8 cellular contexts compared by ENCODE assay signal in the genomic region with DNA sequence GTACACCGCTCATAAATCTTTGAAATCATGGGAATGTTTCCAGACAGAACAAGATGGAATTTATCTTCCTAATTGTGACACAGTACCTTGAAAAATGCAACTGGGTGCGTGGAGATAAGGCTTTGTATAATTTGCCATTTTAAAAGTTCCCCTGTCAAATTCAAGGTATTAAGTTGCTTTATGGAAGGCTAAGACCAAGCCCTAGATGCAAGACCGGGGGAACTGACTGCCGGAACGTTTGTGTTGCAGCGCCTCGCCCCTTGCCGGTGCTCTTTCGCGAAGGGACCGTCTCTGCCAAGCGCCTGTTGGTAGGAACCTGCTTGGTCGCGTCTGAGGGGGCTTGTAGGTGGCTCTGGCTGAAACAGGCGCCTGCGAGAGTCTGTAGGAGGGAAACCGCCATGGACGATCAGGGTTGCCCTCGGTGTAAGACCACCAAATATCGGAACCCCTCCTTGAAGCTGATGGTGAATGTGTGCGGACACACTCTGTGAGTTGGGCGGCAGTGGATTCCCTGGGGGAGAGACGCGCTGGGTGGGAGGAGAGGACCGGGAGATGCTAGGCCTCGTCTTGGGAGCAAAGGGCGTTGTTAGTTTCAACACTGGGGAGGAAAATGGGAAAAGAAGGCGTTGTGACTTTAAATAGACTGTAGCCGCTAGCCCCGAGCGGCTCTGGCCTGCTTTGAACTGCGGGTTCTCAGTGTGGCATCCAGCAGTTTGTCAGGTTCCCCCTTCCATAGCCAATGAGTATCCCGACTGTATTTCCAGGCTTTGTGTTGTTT. TPM values are rescaled to one million over a fixed set of nuclear protein-coding genes. Genes with fewer than 3 reads are reported as not detected.
DNase-seq lines count a peak whose midpoint lies in the region; ATAC-seq and TF ChIP-seq lines count a peak whose summit lies in the region.

A gene (plus strand): TSS at position 297 of the 778 bp plus-strand sequence. CDS start 102 bp downstream, at position 399.

- H3K27ac ChIP-seq in duodenal mucosa (ENCODE audit: low read depth, low read length) (no peak within 1 kb of the TSS), lower lobe of right lung (peak within 1 kb of the TSS; percentile 71)

- peaks cover 1% of the 10 kb centered on the region; the same call in 1 of the 2 replicates for H3K27me3 ChIP-seq in BJ (ENCODE audit: control insufficient read depth, insufficient read depth, low read length)
- H3K27me3 ChIP-seq in duodenal mucosa (ENCODE audit: control insufficient read depth in 1 of 2, insufficient read depth in 2 of 2, low read length in 2 of 2) = peaks cover 0 to 14% of the 10 kb centered on the region in 2 donors
- H3K27me3 ChIP-seq in lower lobe of right lung (ENCODE audit: low read depth) = no peaks in the 10 kb centered on the region

- no peaks in the 10 kb centered on the region for H3K9me3 ChIP-seq in duodenal mucosa (ENCODE audit: control insufficient read depth in 1 of 2, low read length in 2 of 2)
- no peaks in the 10 kb centered on the region for H3K9me3 ChIP-seq in lower lobe of right lung

- intact Hi-C loops in lower lobe of right lung (cut with DNase I) = no loop called here

- H3K9ac ChIP-seq in duodenal mucosa (ENCODE audit: low read depth in 1 of 2, low read length in 2 of 2) = peak within 1 kb of the TSS; percentile 76 to 95

- POLR2A ChIA-PET in BJ (lab: Charles Lee) = no interaction called here

- ATAC-seq in HG03442 (IDR thresholded peaks at IDR 0.05; ENCODE audit: unreplicated experiment) (peak; percentile 92), lower lobe of right lung (peak; percentile 96 to 98)

- peak; percentile 31 for DNase-seq in BJ (ENCODE audit: low read depth)
- DNase-seq in NCI-H524 (lab: John Stamatoyannopoulos, UW) = peak; percentile 84 to 96
- DNase-seq in activated CD4-positive, alpha-beta T cell treated with anti-CD3 and anti-CD28 coated beads, Interleukin-2, amount 50 U/mL, for 24 hours (ENCODE audit: low read depth in 1 of 2, low spot score in 1 of 2) = peak; percentile 58 to 66
- DNase-seq in lower lobe of right lung = peak; percentile 79
- DNase-seq in stimulated activated CD4-positive, alpha-beta T cell treated with anti-CD3 and anti-CD28 coated beads, TNF-alpha, amount 100 ng/mL, for 24 hours (ENCODE audit: low read depth in 3 of 3) = peak; percentile 62 to 76 (median 62)

- peaks cover 10 to 18% of the 10 kb centered on the region in 2 donors for H3K4me1 ChIP-seq in duodenal mucosa (ENCODE audit: control insufficient read depth in 1 of 2, insufficient read depth in 2 of 2, low read length in 2 of 2)
- peaks cover 16% of the 10 kb centered on the region for H3K4me1 ChIP-seq in lower lobe of right lung

- no peaks in the 10 kb centered on the region for H3K36me3 ChIP-seq in BJ (ENCODE audit: control insufficient read depth, insufficient read depth, low read length)
- no peaks in the 10 kb centered on the region for H3K36me3 ChIP-seq in duodenal mucosa (ENCODE audit: control insufficient read depth in 1 of 2, insufficient read depth in 2 of 2, low read length in 2 of 2)
- no peaks in the 10 kb centered on the region for H3K36me3 ChIP-seq in lower lobe of right lung

- H3K4me3 ChIP-seq in BJ (ENCODE audit: low read depth, low read length) (peak within 1 kb of the TSS; percentile 79), duodenal mucosa (ENCODE audit: low read depth in 1 of 2, low read length in 2 of 2) (peak within 1 kb of the TSS; percentile 89 to 93), lower lobe of right lung (peak within 1 kb of the TSS; percentile 72)

- CTCF ChIA-PET in BJ (lab: Yijun Ruan, JAX) = no interaction called here

- peak; percentile 91 for TF ChIP-seq POLR2A in GM19193 (IDR thresholded peaks at IDR 0.05; ENCODE audit: extremely low read depth, insufficient read depth, insufficient read length)

- peak; percentile 25; the same call in 1 of the 2 replicates for TF ChIP-seq CTCF in BJ (IDR thresholded peaks at IDR 0.05; ENCODE audit: insufficient read depth, low read depth, low read length)
- no peak for TF ChIP-seq CTCF in lower lobe of right lung (IDR thresholded peaks at IDR 0.05)

RNA-seq across cellular contexts. Expression of the gene that starts here (rescaled TPM):
- polyA plus RNA-seq in BJ (2011; rRNA removed) = 30.8 and 51.8 TPM in 2 replicates
- polyA minus RNA-seq in BJ (2011; rRNA and poly(A)+ RNA removed) = 38.0 and 43.1 TPM in 2 replicates
- 21.5 TPM for total RNA-seq in lower lobe of right lung

Comparison
In these comparisons a context has a peak if more than half of its experiments do, and no peak if none do; other contexts are left out.
1. DNase-seq: peak in every context shown above with its lines; median percentile 90 in NCI-H524; 79 in lower lobe of right lung; 62 in activated CD4-positive, alpha-beta T cell treated with anti-CD3 and anti-CD28 coated beads, Interleukin-2, amount 50 U/mL, for 24 hours; 62 in stimulated activated CD4-positive, alpha-beta T cell treated with anti-CD3 and anti-CD28 coated beads, TNF-alpha, amount 100 ng/mL, for 24 hours; 31 in BJ.